In genomic region chr9:78235296-78235770, GRCh38 we compare ENCODE assay signal across 8 cellular contexts. TPM values are rescaled to one million over a fixed set of nuclear protein-coding genes. Genes with fewer than 3 reads are reported as not detected.
DNase-seq lines count a peak whose midpoint lies in the region; ATAC-seq, FAIRE-seq and TF ChIP-seq lines count a peak whose summit lies in the region.

No MANE protein-coding gene starts in this region.

- H3K27ac ChIP-seq in AG04450 (ENCODE audit: low read depth, low read length) (peak overlapping the region; percentile 75), GM12878 (ENCODE audit: control insufficient read depth, insufficient read depth) (peak overlapping the region; percentile 82), keratinocyte (ENCODE audit: control insufficient read depth, insufficient read depth, low read length) (peak overlapping the region; percentile 66), stomach smooth muscle (ENCODE audit: low read length) (peak overlapping the region; percentile 60)

- RAD21 ChIA-PET in GM12878 (lab: Charles Lee; ENCODE audit: unreplicated experiment), result no interaction called here

- dilution Hi-C loops in keratinocyte (cut with MboI; ENCODE audit: extremely low pct_ligation_motif_present, low sequenced_read_pairs), result no loop called here

- FAIRE-seq in GM12878 (lab: Jason Lieb, UNC) (no peak), keratinocyte (lab: Jason Lieb, UNC) (peak; percentile 51)

- no peak for DNase-seq in AG04450 (ENCODE audit: low read depth, low spot score)
- DNase-seq in HFF-Myc (ENCODE audit: extremely low read depth, low read depth), result no peak
- no peak for DNase-seq in GM12878 (ENCODE audit: low read depth, low spot score)
- DNase-seq in keratinocyte (ENCODE audit: low read depth, low spot score), result no peak
- DNase-seq in NCI-H146 (lab: John Stamatoyannopoulos, UW), result no peak
- DNase-seq in globus pallidus (ENCODE audit: low spot score), result no peak

- peak overlapping the region; percentile 92 for H2AFZ ChIP-seq in GM12878 (ENCODE audit: control insufficient read depth, low read depth, low read length)
- H2AFZ ChIP-seq in keratinocyte (ENCODE audit: control insufficient read depth, low read length), result peak overlapping the region; percentile 54

- intact Hi-C loops in GM12878 (cut with micrococcal nuclease; ENCODE audit: unreplicated experiment), result no loop called here

- in situ Hi-C loops in GM12878 (cut with MboI), result no loop called here

- peak overlapping the region; percentile 70 for H3K4me2 ChIP-seq in GM12878 (ENCODE audit: control insufficient read depth, insufficient read depth)
- H3K4me2 ChIP-seq in keratinocyte (ENCODE audit: control insufficient read depth, extremely low read depth, insufficient read depth, low read depth, low read length), result peak overlapping the region; percentile 80

- H3K9me3 ChIP-seq in AG04450 (ENCODE audit: control insufficient read depth, insufficient read depth, low read length) (no peaks in the 10 kb centered on the region), GM12878 (replicated peaks; ENCODE audit: control insufficient read depth, insufficient read depth, low read length) (no peaks in the 10 kb centered on the region; the same call in 2 of the 3 replicates), keratinocyte (ENCODE audit: control insufficient read depth, low read depth, low read length) (no peaks in the 10 kb centered on the region), stomach smooth muscle (ENCODE audit: control insufficient read depth in 2 of 2, low read length in 2 of 2) (no peaks in the 10 kb centered on the region)

- H3K9me1 ChIP-seq in keratinocyte (ENCODE audit: control insufficient read depth, extremely low read depth, insufficient read depth, low read length), result no peaks in the 10 kb centered on the region

- POLR2A ChIA-PET in AG04450 (lab: Yijun Ruan, JAX), result interaction anchor here (1.2 kb wide), 1 partner anchor 62 kb away, joined by 6 read pairs; the partner anchor contains the start of gene PSAT1
- POLR2A ChIA-PET in GM12878 (lab: Charles Lee), result interaction anchor here (1.3 to 1.6 kb wide), 2 partner anchors 20 to 131 kb away, joined by 3 read pairs; no protein-coding TSS in a partner anchor

- H3K4me3 ChIP-seq in AG04450 (ENCODE audit: low read depth, low read length) (peak overlapping the region; percentile 80), HFF-Myc (replicated peaks; ENCODE audit: low read depth, low read length) (peak overlapping the region; percentile 83), GM12878 (peak overlapping the region; percentile 69), keratinocyte (ENCODE audit: control insufficient read depth in 2 of 3, extremely low read depth in 1 of 3, insufficient read depth in 2 of 3, low read depth in 1 of 3, low read length in 3 of 3) (peak overlapping the region; percentile 51 to 90 (median 59)), stomach smooth muscle (ENCODE audit: low read length in 2 of 2) (peak overlapping the region; percentile 89 to 95)

- TF ChIP-seq CTCF in AG04450 (IDR thresholded peaks at IDR 0.05; ENCODE audit: low read depth, low read length) (no peak), HFF-Myc (IDR thresholded peaks at IDR 0.05; ENCODE audit: low read depth, low read length, missing control alignments) (no peak), GM12878 (IDR thresholded peaks at IDR 0.05 in 2 of 3, conservative IDR thresholded peaks at IDR 0.05 in 1 of 3; ENCODE audit: control insufficient read depth in 2 of 3, extremely low read depth in 1 of 3, insufficient read depth in 1 of 3, low read depth in 3 of 3, low read length in 3 of 3) (no peak), keratinocyte (optimal IDR thresholded peaks at IDR 0.05 in 1 of 3, IDR thresholded peaks at IDR 0.05 in 1 of 3, conservative IDR thresholded peaks at IDR 0.05 in 1 of 3; ENCODE audit: extremely low read depth in 1 of 3, insufficient read depth in 2 of 3, low read length in 3 of 3) (no peak)

- WGBS in GM12878 (ENCODE audit: insufficient coverage, insufficient replicate concordance, low lambda C conversion rate, missing lambda C conversion rate), result 5% methylated on average over 17 of the region's 17 CpGs

- H3K27me3 ChIP-seq in AG04450 (ENCODE audit: control insufficient read depth, insufficient read depth, low read length), result no peaks in the 10 kb centered on the region
- no peaks in the 10 kb centered on the region for H3K27me3 ChIP-seq in GM12878 (replicated peaks in 1 of 2; ENCODE audit: control insufficient read depth in 2 of 2, insufficient read depth in 2 of 2, low read length in 1 of 2)
- no peaks in the 10 kb centered on the region for H3K27me3 ChIP-seq in keratinocyte (ENCODE audit: control insufficient read depth, extremely low read depth, insufficient read depth, low read length)
- no peaks in the 10 kb centered on the region for H3K27me3 ChIP-seq in stomach smooth muscle (ENCODE audit: control insufficient read depth in 1 of 2, insufficient read depth in 2 of 2, low read length in 2 of 2)

- H3K9ac ChIP-seq in GM12878 (ENCODE audit: control insufficient read depth, insufficient read depth, low read length), result peak overlapping the region; percentile 83
- H3K9ac ChIP-seq in keratinocyte (ENCODE audit: control insufficient read depth, extremely low read depth, insufficient read depth, low read length), result peak overlapping the region; percentile 84
- H3K9ac ChIP-seq in stomach smooth muscle (ENCODE audit: low read length in 2 of 2), result peak overlapping the region; percentile 75 to 77

- no peak for TF ChIP-seq RAD21 in GM12878 (IDR thresholded peaks at IDR 0.05; ENCODE audit: insufficient read depth, low read depth, low read length)

- ATAC-seq in GM12878 (no peak), GM21723 (IDR thresholded peaks at IDR 0.05; ENCODE audit: unreplicated experiment) (no peak)

- no peaks in the 10 kb centered on the region; the same call in 1 of the 2 replicates for H3K4me1 ChIP-seq in GM12878 (ENCODE audit: control insufficient read depth, insufficient read depth, low read length)
- peaks cover 11% of the 10 kb centered on the region for H3K4me1 ChIP-seq in keratinocyte (ENCODE audit: control insufficient read depth, extremely low read depth, insufficient read depth, low read length)
- H3K4me1 ChIP-seq in stomach smooth muscle (ENCODE audit: control insufficient read depth, insufficient read depth, low read length), result peaks cover 5% of the 10 kb centered on the region

- H4K20me1 ChIP-seq in GM12878 (ENCODE audit: control insufficient read depth, insufficient read depth) (no peaks in the 10 kb centered on the region), keratinocyte (ENCODE audit: control insufficient read depth, extremely low read depth, insufficient read depth, low read length) (no peaks in the 10 kb centered on the region)

- H3K79me2 ChIP-seq in GM12878 (ENCODE audit: control insufficient read depth, insufficient read depth, low read length) (peaks cover 8% of the 10 kb centered on the region), keratinocyte (ENCODE audit: control insufficient read depth, insufficient read depth, low read length) (peaks cover 16% of the 10 kb centered on the region)

- SMC1A ChIA-PET in GM12878 (lab: Charles Lee; ENCODE audit: uncharacterized antibody, unreplicated experiment), result interaction anchor here (1.0 kb wide), 1 partner anchor 114 kb away, joined by 3 read pairs; no protein-coding TSS in a partner anchor

- TSS peak; percentile 80 for BruUV-seq in GM12878 (replicated peaks; lab: Mats Ljungman, UMichigan)

- no peak for TF ChIP-seq EP300 in GM12878 (IDR thresholded peaks at IDR 0.05; ENCODE audit: borderline replicate concordance in 1 of 2, control insufficient read depth in 1 of 2, low read depth in 2 of 2, low read length in 2 of 2)

- no peak for TF ChIP-seq POLR2A in GM12878 (IDR thresholded peaks at IDR 0.05; ENCODE audit: low read depth, low read length)

- CTCF ChIA-PET in AG04450 (lab: Charles Lee), result no interaction called here
- CTCF ChIA-PET in GM12878 (lab: Yijun Ruan, JAX), result no interaction called here

- H3K36me3 ChIP-seq in GM12878 (ENCODE audit: control insufficient read depth in 2 of 2, insufficient read depth in 2 of 2, low read length in 1 of 2) (no peaks in the 10 kb centered on the region; a peak in 1 of 4 replicates), keratinocyte (ENCODE audit: control insufficient read depth in 2 of 2, extremely low read depth in 1 of 2, insufficient read depth in 2 of 2, low read length in 2 of 2) (peaks cover 0 to 1% of the 10 kb centered on the region in 2 experiments), stomach smooth muscle (ENCODE audit: control insufficient read depth in 2 of 2, insufficient read depth in 2 of 2, low read length in 2 of 2) (peaks cover 0 to 3% of the 10 kb centered on the region in 2 donors)

RNA-seq across cellular contexts. Expression of gene CEP78, which starts 0.5 kb away (rescaled TPM):
- polyA plus RNA-seq in AG04450 (2011; rRNA removed) (7.8 and 11.0 TPM in 2 replicates), GM12878 (2011; rRNA removed) (28.0 and 47.6 TPM in 2 replicates), GM12878 (2014; fragmentation: Illumina TruSeq; extraction: Trizol) (27.7 and 30.6 TPM in 2 replicates), GM12878 (2014; fragmentation: Nextera tagmentation; extraction: Ambion mirVana) (1 to 10 TPM; 4.1 to 9.7 TPM), GM12878 (2014; rRNA removed) (18.4 and 23.1 TPM in 2 replicates), GM12878 (2016; fragmentation: Nextera tagmentation; extraction: Ambion mirVana) (10 to 100 TPM; 28.5 to 28.7 TPM), keratinocyte (5.1 to 13.2 TPM (median 10.1 TPM) in 3 replicates)
- 5.7 and 8.0 TPM in 2 replicates for polyA minus RNA-seq in AG04450 (2011; rRNA and poly(A)+ RNA removed)
- total RNA-seq in GM12878 (2013; cell fraction: nucleolus; rRNA removed), result 91.0 and 98.8 TPM in 2 replicates
- total RNA-seq in GM12878 (2014; rRNA removed) (32.7 and 44.9 TPM in 2 replicates), GM12878 (2014; rRNA removed; fragmentation: Illumina TruSeq; extraction: Trizol) (27.5 and 28.1 TPM in 2 replicates), GM12878 (2021) (32.3 and 33.8 TPM in 2 replicates)
- polyA plus RNA-seq in GM12878 (2011; ENCODE audit: low read depth), result 6.3 TPM
- 10.6 and 11.3 TPM in 2 replicates for polyA plus RNA-seq in GM12878 (2011; cell fraction: cytosol; rRNA removed)
- 31.7 and 33.1 TPM in 2 replicates for polyA plus RNA-seq in GM12878 (2011; cell fraction: nucleus; rRNA removed)
- 9.4 and 11.0 TPM in 2 replicates for polyA plus RNA-seq in GM12878 (2012)
- polyA minus RNA-seq in GM12878 (2011; rRNA and poly(A)+ RNA removed), result 17.8 and 20.8 TPM in 2 replicates
- 8.3 and 10.0 TPM in 2 replicates for polyA minus RNA-seq in GM12878 (2011; cell fraction: cytosol; rRNA and poly(A)+ RNA removed)
- polyA minus RNA-seq in GM12878 (2011; cell fraction: nucleus; rRNA and poly(A)+ RNA removed), result 15.4 and 25.4 TPM in 2 replicates
- polyA plus RNA-seq in keratinocyte (2011; ENCODE audit: low read depth), result 6.3 TPM
- polyA plus RNA-seq in keratinocyte (2011; cell fraction: cytosol; rRNA removed), result 5.5 and 9.9 TPM in 2 replicates
- 8.0 and 9.8 TPM in 2 replicates for polyA plus RNA-seq in keratinocyte (2011; cell fraction: nucleus; rRNA removed)
- 2.3 and 10.3 TPM in 2 replicates for polyA plus RNA-seq in keratinocyte (2012; ENCODE audit: low replicate concordance)
- polyA minus RNA-seq in keratinocyte, result 2.4 to 13.2 TPM (median 5.1 TPM) in 3 replicates
- polyA minus RNA-seq in keratinocyte (2011; cell fraction: cytosol; rRNA and poly(A)+ RNA removed), result 6.3 TPM
- 4.9 and 9.7 TPM in 2 replicates for polyA minus RNA-seq in keratinocyte (2011; cell fraction: nucleus; rRNA and poly(A)+ RNA removed)
